ENCODE assay signal across 18 cellular contexts in the genomic region with DNA sequence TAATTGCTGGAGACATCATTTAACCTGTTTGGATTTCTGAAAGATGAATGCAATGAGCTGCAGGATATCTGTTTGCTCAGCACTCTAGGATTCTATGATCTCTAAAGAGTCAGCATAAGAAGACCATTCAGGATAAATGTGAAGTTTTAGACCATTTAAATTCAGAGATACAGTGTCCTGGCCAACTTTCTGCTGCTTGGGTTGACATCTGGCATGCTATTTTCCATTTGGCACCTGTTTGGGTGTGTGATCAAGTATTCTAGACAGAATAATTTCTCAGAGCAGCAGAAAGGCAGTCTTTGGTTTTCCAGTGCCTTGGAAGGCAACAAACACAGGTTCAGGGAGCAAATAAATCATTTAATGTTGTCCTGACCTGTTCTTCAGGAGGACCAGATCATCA.
DNase-seq lines count a peak whose midpoint lies in the region; ATAC-seq, FAIRE-seq and TF ChIP-seq lines count a peak whose summit lies in the region.
"Had no signal": no experiment of that assay in that cellular context is flagged by ENCODE, and none has a peak within 500 bp of the region (broad histone marks: within the 10 kb centered on the region; RNA-seq: fewer than 3 reads in every experiment).

No MANE protein-coding gene starts in this region.

- H3K36me3 Mint-ChIP-seq in activated naive CD8-positive, alpha-beta T cell treated with anti-CD3 and anti-CD28 coated beads for 36 hours: no peaks in the 10 kb centered on the region

- CTCF ChIA-PET in H1 (lab: Charles Lee; ENCODE audit: partially characterized antibody): interaction anchor here (0.7 kb wide), 1 partner anchor 261 kb away, joined by 3 read pairs; no protein-coding TSS in a partner anchor

- POLR2A ChIA-PET in H1 (lab: Charles Lee; ENCODE audit: partially characterized antibody): no interaction called here

- no peak overlapping the region for H3K23ac ChIP-seq in H1 (ENCODE audit: insufficient read length)

- no peak overlapping the region for H4K5ac ChIP-seq in H1 (ENCODE audit: insufficient read length, low read depth, low read length)

- H2BK12ac ChIP-seq in H1 (ENCODE audit: low read depth, low read length): no peak overlapping the region

- no peak for TF ChIP-seq RAD21 in H1 (IDR thresholded peaks at IDR 0.05 in 1 of 2, conservative IDR thresholded peaks at IDR 0.05 in 1 of 2; ENCODE audit: low read depth in 2 of 2, low read length in 2 of 2)

- H3K79me2 ChIP-seq in H1 (ENCODE audit: control insufficient read depth in 1 of 2, insufficient read depth in 2 of 2, low read length in 2 of 2): no peaks in the 10 kb centered on the region

- H2AK5ac ChIP-seq in H1 (ENCODE audit: low read depth, low read length): no peak overlapping the region

- H3K4me1 ChIP-seq in H1 (replicated peaks in 1 of 4; ENCODE audit: control insufficient read depth in 3 of 4, insufficient read depth in 4 of 4, low read length in 3 of 4): peaks cover 0 to 9% (median 4%) of the 10 kb centered on the region in 4 experiments; a peak in 4 of 7 replicates
- H3K4me1 ChIP-seq: HAP-1 had no signal

- H2BK20ac ChIP-seq in H1 (ENCODE audit: low read length): peak overlapping the region; percentile 49; the same call in 1 of the 2 replicates

- H4K91ac ChIP-seq in H1 (replicated peaks; ENCODE audit: insufficient read length, low read length): no peak overlapping the region

- H3K4me3 ChIP-seq in H1 (ENCODE audit: extremely low read depth in 1 of 4, insufficient read depth in 2 of 4, low read depth in 3 of 4, low read length in 4 of 4): no peak overlapping the region
- H3K4me3 ChIP-seq: HAP-1, K562 had no signal

- no peak overlapping the region for H2AFZ ChIP-seq in H1 (ENCODE audit: low read length)

- TF ChIP-seq EP300 in H1 (IDR thresholded peaks at IDR 0.05; ENCODE audit: borderline replicate concordance in 1 of 2, low read depth in 2 of 2, low read length in 2 of 2): no peak

- in situ Hi-C loops in G401 (cut with HindIII; ENCODE audit: low sequenced_read_pairs): no loop called here

- no peaks in the 10 kb centered on the region for H3K79me1 ChIP-seq in H1 (ENCODE audit: low read depth, low read length)

- H3K9me3 ChIP-seq in H1 (ENCODE audit: insufficient read depth in 2 of 2, low read depth in 1 of 2, low read length in 1 of 2): peaks cover 4 to 6% of the 10 kb centered on the region in 2 experiments; a peak in 2 of 4 replicates
- H3K9me3 ChIP-seq: HAP-1 had no signal

- H3K4me1 Mint-ChIP-seq in activated naive CD8-positive, alpha-beta T cell treated with anti-CD3 and anti-CD28 coated beads for 36 hours: no peaks in the 10 kb centered on the region

- H3K4me2 ChIP-seq in H1 (ENCODE audit: insufficient read depth in 1 of 2, low read depth in 2 of 2, low read length in 2 of 2): no peak overlapping the region

- H3K27me3 Mint-ChIP-seq in activated naive CD8-positive, alpha-beta T cell treated with anti-CD3 and anti-CD28 coated beads for 36 hours: no peaks in the 10 kb centered on the region
- H3K27me3 Mint-ChIP-seq: B cell had no signal

- H2BK5ac ChIP-seq in H1 (ENCODE audit: low read depth, low read length): no peak overlapping the region

- H3K27ac ChIP-seq in H1 (ENCODE audit: low read depth, low read length): no peak overlapping the region

- no peak for FAIRE-seq in H1 (lab: Jason Lieb, UNC)
- FAIRE-seq: G401.6, GM12891, HTR-8/SVneo, K562 had no signal

- H3K18ac ChIP-seq in H1 (ENCODE audit: extremely low read depth, low read length): no peak overlapping the region

- H3K27me3 ChIP-seq in H1 (replicated peaks in 1 of 4; ENCODE audit: control insufficient read depth in 3 of 4, extremely low read depth in 1 of 4, insufficient read depth in 3 of 4, low read length in 3 of 4): no peaks in the 10 kb centered on the region

- no peak overlapping the region for H3K27ac Mint-ChIP-seq in activated naive CD8-positive, alpha-beta T cell treated with anti-CD3 and anti-CD28 coated beads for 36 hours
- H3K27ac Mint-ChIP-seq: B cell; CD4-positive, alpha-beta T cell had no signal

- H3K56ac ChIP-seq in H1 (replicated peaks; ENCODE audit: insufficient read length, low read depth, low read length): no peak overlapping the region

- no peaks in the 10 kb centered on the region for H3K23me2 ChIP-seq in H1 (ENCODE audit: low read depth, low read length)

- no peak overlapping the region for H3K4ac ChIP-seq in H1 (replicated peaks; ENCODE audit: insufficient read length, low read depth, low read length)

- H4K8ac ChIP-seq in H1 (ENCODE audit: extremely low read depth, insufficient read depth, low read length): no peak overlapping the region

- no peak overlapping the region for H2BK15ac ChIP-seq in H1 (ENCODE audit: low read length)

- no peak for TF ChIP-seq CTCF in H1 (IDR thresholded peaks at IDR 0.05; ENCODE audit: control extremely low read depth in 1 of 3, insufficient read depth in 1 of 3, low read depth in 1 of 3, low read length in 3 of 3)

- no peak overlapping the region for H3K9ac ChIP-seq in H1 (replicated peaks in 1 of 4; ENCODE audit: extremely low read depth in 1 of 4, low read depth in 3 of 4, low read length in 3 of 4)

- H3K4me3 Mint-ChIP-seq in activated naive CD8-positive, alpha-beta T cell treated with anti-CD3 and anti-CD28 coated beads for 36 hours: no peak overlapping the region
- H3K4me3 Mint-ChIP-seq: B cell; CD4-positive, alpha-beta T cell had no signal

- H3K36me3 ChIP-seq in H1 (ENCODE audit: control insufficient read depth in 2 of 4, insufficient read depth in 4 of 4, low read length in 3 of 4): no peaks in the 10 kb centered on the region
- H3K36me3 ChIP-seq: HAP-1 had no signal

- H3K9me3 Mint-ChIP-seq in activated naive CD8-positive, alpha-beta T cell treated with anti-CD3 and anti-CD28 coated beads for 36 hours: no peaks in the 10 kb centered on the region

- no peaks in the 10 kb centered on the region for H4K20me1 ChIP-seq in H1 (replicated peaks in 1 of 2; ENCODE audit: control insufficient read depth in 1 of 2, insufficient read depth in 2 of 2, low read length in 2 of 2)

- no peak overlapping the region for H3K14ac ChIP-seq in H1 (ENCODE audit: insufficient read length)

- no peak overlapping the region for H2BK120ac ChIP-seq in H1 (replicated peaks; ENCODE audit: low read depth, low read length)

- DNase-seq in NCI-H1694 treated with DMSO at 0.1 percent for 48 hours (lab: John Stamatoyannopoulos, UW): peak; percentile 2
- DNase-seq in NCI-H1694 (lab: John Stamatoyannopoulos, UW): no peak
- DNase-seq in G401 (ENCODE audit: low spot score): peak; percentile 60
- DNase-seq in NCI-H345 (lab: John Stamatoyannopoulos, UW): peak; percentile 27
- no peak for DNase-seq in H1 (ENCODE audit: low read depth in 1 of 2, low spot score in 2 of 2)
- DNase-seq in activated naive CD8-positive, alpha-beta T cell treated with anti-CD3 and anti-CD28 coated beads for 36 hours: no peak
- DNase-seq: ACHN; C1 segment of cervical spinal cord; CD4-positive, alpha-beta T cell; DMS53; GOT3 had no signal

- no peak for TF ChIP-seq POLR2A in H1 (IDR thresholded peaks at IDR 0.05; ENCODE audit: control extremely low read depth in 1 of 2, low read depth in 2 of 2, low read length in 2 of 2)

- ATAC-seq in GM19397 (IDR thresholded peaks at IDR 0.05; ENCODE audit: unreplicated experiment): no peak
- ATAC-seq: K562 had no signal

TF ChIP-seq in H1, 55 proteins besides CTCF, POLR2A, EP300 and RAD21:
- TF ChIP-seq SAP30 (IDR thresholded peaks at IDR 0.05; ENCODE audit: insufficient read depth, insufficient replicate concordance, low read length) (no peak), BRCA1 (IDR thresholded peaks at IDR 0.05; ENCODE audit: low read depth, low read length) (no peak), YY1 (IDR thresholded peaks at IDR 0.05; ENCODE audit: low read depth, low read length) (no peak), RNF2 (IDR thresholded peaks at IDR 0.05; ENCODE audit: borderline replicate concordance, low read depth, low read length, missing control alignments, poor library complexity, severe bottlenecking) (no peak)

Comparison
In these comparisons a context has a peak if more than half of its experiments do, and no peak if none do; other contexts are left out.
1. DNase-seq: peak in NCI-H1694 treated with DMSO at 0.1 percent for 48 hours (single experiment), G401 (single experiment) and NCI-H345 (single experiment); none in NCI-H1694 (single experiment), H1 (0 of 2) and activated naive CD8-positive, alpha-beta T cell treated with anti-CD3 and anti-CD28 coated beads for 36 hours (single experiment).